31 cellular contexts compared by ENCODE assay signal in genomic region chr11:79049627-79050238, GRCh38.
"Had no signal": no experiment of that assay in that cellular context is flagged by ENCODE, and none has a peak within 500 bp of the region (broad histone marks: within the 10 kb centered on the region; RNA-seq: fewer than 3 reads in every experiment).

No MANE protein-coding gene starts in this region.

- H3K4me2 ChIP-seq: SK-N-SH had no signal

- H3K4me1 Mint-ChIP-seq: activated CD4-positive, alpha-beta T cell treated with anti-CD3 and anti-CD28 coated beads for 36 hours; activated naive CD8-positive, alpha-beta T cell treated with anti-CD3 and anti-CD28 coated beads for 36 hours; activated T-helper 17 cell treated with anti-CD3 and anti-CD28 coated beads, Interleukin-2, amount 50 U/mL, for 72 hours had no signal

- H3K27me3 ChIP-seq: brain microvascular endothelial cell, Peyer's patch, SJSA1 had no signal

- H3K36me3 ChIP-seq: brain microvascular endothelial cell, Peyer's patch, SJSA1 had no signal

- H3K9me3 Mint-ChIP-seq: activated CD8-positive, alpha-beta T cell treated with anti-CD3 and anti-CD28 coated beads for 36 hours; activated naive CD8-positive, alpha-beta T cell treated with anti-CD3 and anti-CD28 coated beads for 36 hours; activated T-cell treated with anti-CD3 and anti-CD28 coated beads, Interleukin-2, amount 50 U/mL, for 72 hours; activated T-helper 17 cell treated with anti-CD3 and anti-CD28 coated beads, Interleukin-2, amount 50 U/mL, for 72 hours; T-helper 1 cell treated with Interleukin-12 subunit alpha and Interleukin-12 subunit beta and Interleukin-4 antibody, amounts not matched to agents 30 μg/mL and 1 μg/mL, for 36 hours; T-helper 2 cell treated with Interferon-gamma antibody and Interleukin-4, amounts not matched to agents 5 μg/mL and 100 μg/mL, for 36 hours; WTC11 had no signal

- H3K36me3 Mint-ChIP-seq: activated naive CD8-positive, alpha-beta T cell treated with anti-CD3 and anti-CD28 coated beads for 36 hours; WTC11 had no signal

- H3K27ac ChIP-seq: brain microvascular endothelial cell, Peyer's patch, SJSA1 had no signal

- H3K4me1 ChIP-seq: Peyer's patch had no signal

- DNase-seq: activated CD4-positive, alpha-beta T cell treated with anti-CD3 and anti-CD28 coated beads for 36 hours; activated CD8-positive, alpha-beta T cell treated with anti-CD3 and anti-CD28 coated beads for 36 hours; activated effector memory CD4-positive, alpha-beta T cell treated with anti-CD3 and anti-CD28 coated beads, Interleukin-2, amount 50 U/mL, for 16 hours; activated naive CD4-positive, alpha-beta T cell; activated naive CD4-positive, alpha-beta T cell treated with anti-CD3 and anti-CD28 coated beads, Interleukin-2, amount 50 U/mL, for 16 hours; activated naive CD8-positive, alpha-beta T cell treated with anti-CD3 and anti-CD28 coated beads for 36 hours; activated T-cell treated with anti-CD3 and anti-CD28 coated beads, Interleukin-2, amount 50 U/mL, for 1 hour; activated T-cell treated with anti-CD3 and anti-CD28 coated beads, Interleukin-2, amount 50 U/mL, for 72 hours; amniotic stem cell; aorta; brain microvascular endothelial cell; NCI-H1092 treated with DMSO at 0.1 percent for 48 hours; NCI-H146; NCI-H2029 treated with DMSO at 0.1 percent for 48 hours; NCI-H2107; NCI-H2171; NCI-H524 treated with DMSO at 0.1 percent for 48 hours; NCI-H748 treated with DMSO at 0.1 percent for 48 hours; NK-92 treated with Interleukin-12 subunit alpha and Interleukin-12 subunit beta, amount 100 ng/mL, for 24 hours; PC-3; RPMI8226; SHP77 treated with DMSO at 0.1 percent for 48 hours; SK-N-SH had no signal

- ATAC-seq: activated CD4-positive, alpha-beta T cell treated with anti-CD3 and anti-CD28 coated beads for 36 hours; activated CD4-positive, CD25-positive, alpha-beta regulatory T cell treated with anti-CD3 and anti-CD28 coated beads, Interleukin-2, amount 50 U/mL, for 24 hours; activated CD8-positive, alpha-beta T cell treated with anti-CD3 and anti-CD28 coated beads for 36 hours; activated T-cell treated with anti-CD3 and anti-CD28 coated beads, Interleukin-2, amount 50 U/mL, for 72 hours; activated T-helper 17 cell treated with anti-CD3 and anti-CD28 coated beads, Interleukin-2, amount 50 U/mL, for 72 hours; K562; PC-3 had no signal

- H3K4me3 Mint-ChIP-seq: activated CD4-positive, alpha-beta T cell treated with anti-CD3 and anti-CD28 coated beads for 36 hours; activated CD8-positive, alpha-beta T cell treated with anti-CD3 and anti-CD28 coated beads for 36 hours; activated naive CD8-positive, alpha-beta T cell treated with anti-CD3 and anti-CD28 coated beads for 36 hours; activated T-cell treated with anti-CD3 and anti-CD28 coated beads, Interleukin-2, amount 50 U/mL, for 72 hours; activated T-helper 17 cell treated with anti-CD3 and anti-CD28 coated beads, Interleukin-2, amount 50 U/mL, for 72 hours; T-helper 1 cell treated with Interleukin-12 subunit alpha and Interleukin-12 subunit beta and Interleukin-4 antibody, amounts not matched to agents 30 μg/mL and 1 μg/mL, for 36 hours; T-helper 2 cell treated with Interferon-gamma antibody and Interleukin-4, amounts not matched to agents 5 μg/mL and 100 μg/mL, for 36 hours; WTC11 had no signal

- H3K9me2 ChIP-seq: SK-N-SH had no signal

- H3K9me3 ChIP-seq: Peyer's patch, SJSA1, SK-N-SH had no signal

- H3K27ac Mint-ChIP-seq: activated CD4-positive, alpha-beta T cell treated with anti-CD3 and anti-CD28 coated beads for 36 hours; activated CD8-positive, alpha-beta T cell treated with anti-CD3 and anti-CD28 coated beads for 36 hours; activated naive CD8-positive, alpha-beta T cell treated with anti-CD3 and anti-CD28 coated beads for 36 hours; activated T-cell treated with anti-CD3 and anti-CD28 coated beads, Interleukin-2, amount 50 U/mL, for 72 hours; activated T-helper 17 cell treated with anti-CD3 and anti-CD28 coated beads, Interleukin-2, amount 50 U/mL, for 72 hours; T-helper 1 cell treated with Interleukin-12 subunit alpha and Interleukin-12 subunit beta and Interleukin-4 antibody, amounts not matched to agents 30 μg/mL and 1 μg/mL, for 36 hours; T-helper 2 cell treated with Interferon-gamma antibody and Interleukin-4, amounts not matched to agents 5 μg/mL and 100 μg/mL, for 36 hours; WTC11 had no signal

- H3K4me3 ChIP-seq: K562, Peyer's patch, SJSA1 had no signal
